Comparison of ENCODE assay signal across 9 cellular contexts in genomic region chr3:106609666-106610301, GRCh38.
DNase-seq lines count a peak whose midpoint lies in the region; ATAC-seq, FAIRE-seq and TF ChIP-seq lines count a peak whose summit lies in the region.
"Had no signal": no experiment of that assay in that cellular context is flagged by ENCODE, and none has a peak within 500 bp of the region (broad histone marks: within the 10 kb centered on the region; RNA-seq: fewer than 3 reads in every experiment).

No MANE protein-coding gene starts in this region.

- no peaks in the 10 kb centered on the region for H4K20me1 ChIP-seq in OCI-LY1 (ENCODE audit: insufficient read depth, low read length)

- peak overlapping the region; percentile 18; the same call in 1 of the 2 replicates for H3K4me2 ChIP-seq in OCI-LY1 (ENCODE audit: low read length)

- no peak for TF ChIP-seq EP300 in esophagus muscularis mucosa (IDR thresholded peaks at IDR 0.05)

- no peaks in the 10 kb centered on the region for H3K9me2 ChIP-seq in OCI-LY1 (ENCODE audit: low read depth, low read length)

- peaks cover 3 to 10% of the 10 kb centered on the region in 2 donors for H3K4me1 Mint-ChIP-seq in natural killer cell treated with Interleukin-12 subunit alpha and Interleukin-12 subunit beta and Interleukin-15 and Interleukin-18, amount 100 ng/mL, for 72 hours (ENCODE audit: low read depth in 2 of 2)

- H2AFZ ChIP-seq in OCI-LY1 (ENCODE audit: low read length), result no peak overlapping the region

- H3K9me3 ChIP-seq in OCI-LY1 (ENCODE audit: low read length), result 0 out of 2 replicates have a peak, but pooled peaks cover 2% of the 10 kb centered on the region
- H3K9me3 ChIP-seq in esophagus muscularis mucosa, result no peaks in the 10 kb centered on the region

- no peak overlapping the region for H3K9ac ChIP-seq in OCI-LY1 (ENCODE audit: low read length)

- TF ChIP-seq CTCF in GM20000 (IDR thresholded peaks at IDR 0.05; ENCODE audit: extremely low read depth, missing control alignments), result peak; percentile 69
- TF ChIP-seq CTCF in OCI-LY1 (IDR thresholded peaks at IDR 0.05; ENCODE audit: low read length), result peak; percentile 95
- TF ChIP-seq CTCF in esophagus muscularis mucosa (IDR thresholded peaks at IDR 0.05), result peak; percentile 80 to 93 (median 81)

- no peaks in the 10 kb centered on the region for H3K36me3 ChIP-seq in OCI-LY1 (ENCODE audit: insufficient read depth, low read length)
- no peaks in the 10 kb centered on the region for H3K36me3 ChIP-seq in esophagus muscularis mucosa

- H3K4me3 ChIP-seq in OCI-LY1 (ENCODE audit: low read depth, low read length, poor library complexity, severe bottlenecking) (no peak overlapping the region), esophagus muscularis mucosa (no peak overlapping the region)

- H3K9me3 Mint-ChIP-seq in natural killer cell treated with Interleukin-12 subunit alpha and Interleukin-12 subunit beta and Interleukin-15 and Interleukin-18, amount 100 ng/mL, for 72 hours, result peaks cover 11% of the 10 kb centered on the region

- H3K27me3 Mint-ChIP-seq in natural killer cell treated with Interleukin-12 subunit alpha and Interleukin-12 subunit beta and Interleukin-15 and Interleukin-18, amount 100 ng/mL, for 72 hours, result peaks cover 0 to 3% of the 10 kb centered on the region in 2 donors

- ATAC-seq in natural killer cell treated with Interleukin-12 subunit alpha and Interleukin-12 subunit beta and Interleukin-15 and Interleukin-18, amount 100 ng/mL, for 72 hours, result no peak
- peak; percentile 75 for ATAC-seq in stimulated activated naive CD8-positive, alpha-beta T cell treated with anti-CD3 and anti-CD28 coated beads, Interleukin-15, Interleukin-2, amounts not matched to agents 100 U/mL and 50 U/mL, for 24 hours

- 14% methylated on average over 2 of the region's 2 CpGs for WGBS in esophagus muscularis mucosa

- H3K4me3 Mint-ChIP-seq in natural killer cell treated with Interleukin-12 subunit alpha and Interleukin-12 subunit beta and Interleukin-15 and Interleukin-18, amount 100 ng/mL, for 72 hours, result no peak overlapping the region
- H3K4me3 Mint-ChIP-seq: T-helper 1 cell treated with Interleukin-12 subunit alpha and Interleukin-12 subunit beta and Interleukin-4 antibody, amounts not matched to agents 30 μg/mL and 1 μg/mL, for 36 hours had no signal

- H3K27ac ChIP-seq in OCI-LY1 (ENCODE audit: low read depth, low read length, poor library complexity, severe bottlenecking) (no peak overlapping the region), esophagus muscularis mucosa (replicated peaks in 1 of 4) (no peak overlapping the region)

- H3K36me3 Mint-ChIP-seq in natural killer cell treated with Interleukin-12 subunit alpha and Interleukin-12 subunit beta and Interleukin-15 and Interleukin-18, amount 100 ng/mL, for 72 hours, result peaks cover 14% of the 10 kb centered on the region

- intact Hi-C loops in esophagus muscularis mucosa (cut with DNase I), result loop anchor here (5.0 kb wide), 1 partner anchor 922 kb away; no protein-coding TSS in a partner anchor

- no peak for TF ChIP-seq POLR2A in esophagus muscularis mucosa (IDR thresholded peaks at IDR 0.05; ENCODE audit: low read depth)

- H3K27me3 ChIP-seq in OCI-LY1 (ENCODE audit: insufficient read depth, low read length), result no peaks in the 10 kb centered on the region
- H3K27me3 ChIP-seq in esophagus muscularis mucosa, result no peaks in the 10 kb centered on the region

- no peak overlapping the region for H3K27ac Mint-ChIP-seq in natural killer cell treated with Interleukin-12 subunit alpha and Interleukin-12 subunit beta and Interleukin-15 and Interleukin-18, amount 100 ng/mL, for 72 hours
- H3K27ac Mint-ChIP-seq: T-helper 1 cell treated with Interleukin-12 subunit alpha and Interleukin-12 subunit beta and Interleukin-4 antibody, amounts not matched to agents 30 μg/mL and 1 μg/mL, for 36 hours had no signal

- DNase-seq in CMK (ENCODE audit: low read depth) (peak; percentile 30), GM20000 (ENCODE audit: low spot score) (peak; percentile 35), HTR-8/SVneo (ENCODE audit: insufficient read length, low spot score) (peak; percentile 55), esophagus muscularis mucosa (ENCODE audit: extremely low spot score) (no peak)
- DNase-seq in activated CD8-positive, alpha-beta memory T cell treated with anti-CD3 and anti-CD28 coated beads, Interleukin-2, amount 50 U/mL, for 48 hours, result peak; percentile 65
- peak; percentile 68 for DNase-seq in natural killer cell treated with Interleukin-12 subunit alpha and Interleukin-12 subunit beta and Interleukin-15 and Interleukin-18, amount 100 ng/mL, for 72 hours (ENCODE audit: low spot score)
- peak; percentile 65 for DNase-seq in stimulated activated naive CD8-positive, alpha-beta T cell treated with anti-CD3 and anti-CD28 coated beads, Interleukin-15, Interleukin-2, amounts not matched to agents 100 U/mL and 50 U/mL, for 24 hours

- H3F3A ChIP-seq in OCI-LY1 (ENCODE audit: insufficient read depth, low read length), result no peaks in the 10 kb centered on the region; the same call in 1 of the 2 replicates

- H3K79me2 ChIP-seq in OCI-LY1 (ENCODE audit: insufficient read depth, low read length), result no peaks in the 10 kb centered on the region

- H3K4me1 ChIP-seq in OCI-LY1 (ENCODE audit: insufficient read depth, low read length, severe bottlenecking) (peaks cover 6% of the 10 kb centered on the region), esophagus muscularis mucosa (peaks cover 0 to 7% (median 3%) of the 10 kb centered on the region in 4 donors)

- no peak for FAIRE-seq in HTR-8/SVneo (lab: Jason Lieb, UNC)
